Comparison of ENCODE assay signal across 7 cellular contexts in the genomic region with DNA sequence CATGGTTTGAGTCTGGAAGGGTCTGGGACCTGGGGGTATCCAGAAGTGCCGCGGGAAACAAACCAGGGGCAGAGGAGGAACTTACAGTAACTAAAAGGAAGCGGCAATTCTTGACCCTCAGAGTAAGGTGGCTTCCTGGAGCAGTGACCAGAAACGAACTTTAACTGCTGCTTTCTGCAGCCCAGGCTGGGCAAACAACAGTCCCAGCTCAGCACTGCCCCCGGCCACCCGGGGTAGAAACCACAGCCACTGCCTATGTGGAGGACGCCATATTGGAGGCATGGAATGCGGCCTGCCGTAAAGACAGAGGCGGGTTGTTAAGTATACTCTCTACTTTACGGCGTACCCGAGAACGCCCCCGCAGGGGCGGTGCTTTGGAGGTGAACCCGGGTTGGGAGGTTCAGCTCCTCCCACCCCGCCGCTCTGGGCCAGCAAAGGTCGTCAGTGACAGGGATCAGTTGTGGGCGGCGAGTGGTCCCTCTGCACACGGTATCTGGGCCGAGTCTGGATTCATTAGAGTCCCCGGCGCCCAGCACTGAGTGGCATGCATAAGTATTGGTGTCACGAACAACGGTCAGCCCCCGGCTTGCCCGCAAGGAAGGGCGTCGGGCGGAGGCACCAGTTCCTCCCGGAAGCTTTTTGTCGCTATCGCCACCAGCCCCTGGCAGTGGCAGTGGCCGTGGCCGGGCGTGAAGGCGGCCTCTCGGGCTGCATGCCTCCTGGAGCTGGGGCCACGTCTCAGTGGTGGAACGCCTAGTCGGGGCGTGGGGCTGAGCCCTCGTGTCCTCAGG. TPM values are rescaled to one million over a fixed set of nuclear protein-coding genes. Genes with fewer than 3 reads are reported as not detected.
DNase-seq lines count a peak whose midpoint lies in the region; ATAC-seq, FAIRE-seq and TF ChIP-seq lines count a peak whose summit lies in the region.

TSS of gene PDSS2 (minus strand) at position 282 of the 791 bp plus-strand sequence. CDS start at position 3, 279 bp downstream.

- H3K4me2 ChIP-seq in astrocyte (ENCODE audit: low read length) (peak within 1 kb of the TSS; percentile 92), hepatocyte (peak within 1 kb of the TSS; percentile 83)

- no peaks in the 10 kb centered on the region for H3K27me3 ChIP-seq in astrocyte (ENCODE audit: insufficient read depth, low read length)
- no peaks in the 10 kb centered on the region for H3K27me3 ChIP-seq in hepatocyte

- ATAC-seq in HG02981 (IDR thresholded peaks at IDR 0.05; ENCODE audit: unreplicated experiment) = peak; percentile 91

- H3K79me2 ChIP-seq in astrocyte (ENCODE audit: insufficient read depth, low read length) (peaks cover 24% of the 10 kb centered on the region), hepatocyte (peaks cover 36% of the 10 kb centered on the region)

- H2AFZ ChIP-seq in astrocyte (ENCODE audit: low read depth, low read length) (peak within 1 kb of the TSS; percentile 96), hepatocyte (peak within 1 kb of the TSS; percentile 91)

- DNase-seq in GM18507 (ENCODE audit: extremely low spot score, insufficient read length, low read depth) = peak; percentile 98
- peak; percentile 99 for DNase-seq in NCI-H2029 (lab: John Stamatoyannopoulos, UW)
- DNase-seq in T-helper 22 cell (ENCODE audit: low read depth) = peak; percentile 93
- DNase-seq in astrocyte (ENCODE audit: low read depth) = peak; percentile 95
- peak; percentile 99 for DNase-seq in hepatocyte (ENCODE audit: low spot score)
- DNase-seq in renal cortical epithelial cell (ENCODE audit: low read depth) = peak; percentile 95

- peak within 1 kb of the TSS; percentile 86 for H3K27ac Mint-ChIP-seq in astrocyte (ENCODE audit: unreplicated experiment)

- H3K9ac ChIP-seq in astrocyte (ENCODE audit: low read length) = peak within 1 kb of the TSS; percentile 88

- no peaks in the 10 kb centered on the region for H3K36me3 Mint-ChIP-seq in astrocyte (ENCODE audit: low read depth, unreplicated experiment)

- H3K4me1 ChIP-seq in astrocyte (ENCODE audit: insufficient read depth, low read length) = no peaks in the 10 kb centered on the region
- no peaks in the 10 kb centered on the region for H3K4me1 ChIP-seq in hepatocyte (ENCODE audit: insufficient read depth)

- H3K9me3 Mint-ChIP-seq in astrocyte (ENCODE audit: unreplicated experiment) = no peaks in the 10 kb centered on the region

- no peaks in the 10 kb centered on the region for H3K36me3 ChIP-seq in astrocyte (ENCODE audit: insufficient read depth, low read length)
- H3K36me3 ChIP-seq in hepatocyte (replicated peaks; ENCODE audit: insufficient read depth, low read depth) = no peaks in the 10 kb centered on the region

- H3K4me3 Mint-ChIP-seq in astrocyte (ENCODE audit: unreplicated experiment) = peak within 1 kb of the TSS; percentile 91

- TF ChIP-seq CTCF in astrocyte (IDR thresholded peaks at IDR 0.05; ENCODE audit: insufficient read depth, low read depth, low read length) = peak; percentile 42
- TF ChIP-seq CTCF in hepatocyte (IDR thresholded peaks at IDR 0.05; ENCODE audit: poor library complexity) = peak; percentile 73

- H3K4me3 ChIP-seq in astrocyte (ENCODE audit: insufficient read depth, low read depth, low read length) (peak within 1 kb of the TSS; percentile 85), hepatocyte (peak within 1 kb of the TSS; percentile 62)

- WGBS in hepatocyte (ENCODE audit: low lambda C conversion rate, missing lambda C conversion rate) = 2% methylated on average over 45 of the region's 46 CpGs

- FAIRE-seq in GM18507 (lab: Jason Lieb, UNC) = peak; percentile 97
- FAIRE-seq in astrocyte (lab: Jason Lieb, UNC) = no peak

- H3K27ac ChIP-seq in astrocyte (ENCODE audit: low read depth, low read length) (peak within 1 kb of the TSS; percentile 57), hepatocyte (peak within 1 kb of the TSS; percentile 83)

- H3K4me1 Mint-ChIP-seq in astrocyte (ENCODE audit: low read depth, unreplicated experiment) = peaks cover 2% of the 10 kb centered on the region

- no peaks in the 10 kb centered on the region for H3K9me2 ChIP-seq in hepatocyte (replicated peaks; ENCODE audit: insufficient read depth)

- H4K20me1 ChIP-seq in astrocyte (ENCODE audit: insufficient read depth, low read length) = no peaks in the 10 kb centered on the region
- no peaks in the 10 kb centered on the region for H4K20me1 ChIP-seq in hepatocyte (ENCODE audit: insufficient read depth, poor library complexity, severe bottlenecking)

- H3K9me3 ChIP-seq in astrocyte (ENCODE audit: insufficient read depth, low read depth, low read length) (no peaks in the 10 kb centered on the region), hepatocyte (ENCODE audit: low read depth) (no peaks in the 10 kb centered on the region)

- H3K27me3 Mint-ChIP-seq in astrocyte (ENCODE audit: low read depth, unreplicated experiment) = no peaks in the 10 kb centered on the region

RNA-seq across cellular contexts. Expression of gene PDSS2, which starts in this region (rescaled TPM):
- total RNA-seq in astrocyte (7.3 and 7.7 TPM in 2 replicates), hepatocyte (18.2 and 19.0 TPM in 2 replicates), renal cortical epithelial cell (8.9 and 12.2 TPM in 2 replicates)
- 11.0 and 15.3 TPM in 2 replicates for polyA plus RNA-seq in hepatocyte

Comparison
In these comparisons a context has a peak if more than half of its experiments do, and no peak if none do; other contexts are left out.
1. Peak in every context shown above with its lines: DNase-seq, ATAC-seq, H3K4me3 ChIP-seq and H3K27ac ChIP-seq.